In the genomic region with DNA sequence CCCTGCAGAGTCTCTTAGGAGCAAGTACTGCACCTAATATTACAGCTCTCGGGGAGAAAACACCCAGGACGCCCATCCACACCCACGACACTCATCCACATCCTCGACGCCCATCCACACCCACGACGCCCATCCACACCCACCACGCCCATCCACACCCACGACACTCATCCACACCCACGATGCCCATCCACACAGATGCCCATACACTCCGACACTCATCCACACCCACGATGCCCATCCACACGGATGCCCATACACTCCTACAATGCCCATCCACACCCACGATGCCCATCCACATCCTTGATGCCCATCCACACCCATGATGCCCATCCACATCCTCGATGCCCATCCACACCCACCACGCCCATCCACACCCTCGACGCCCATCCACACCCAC, we compare ENCODE assay signal across 28 cellular contexts.
DNase-seq lines count a peak whose midpoint lies in the region; ATAC-seq and TF ChIP-seq lines count a peak whose summit lies in the region.
"Had no signal": no experiment of that assay in that cellular context is flagged by ENCODE, and none has a peak within 500 bp of the region (broad histone marks: within the 10 kb centered on the region; RNA-seq: fewer than 3 reads in every experiment).

No MANE protein-coding gene starts in this region.

- H3K4me3 Mint-ChIP-seq in glutamatergic neuron (ENCODE audit: unreplicated experiment) = peak overlapping the region; percentile 63
- H3K4me3 Mint-ChIP-seq: B cell; CD8-positive, alpha-beta memory T cell; IgD-negative memory B cell had no signal

- peaks cover 25% of the 10 kb centered on the region for H3K9me3 Mint-ChIP-seq in glutamatergic neuron (ENCODE audit: unreplicated experiment)

- H3K27ac ChIP-seq in aorta (ENCODE audit: low read depth in 1 of 2, low read length in 2 of 2) = no peak overlapping the region
- H3K27ac ChIP-seq: 22Rv1, C4-2B, KMS-11, RWPE1 had no signal

- no peaks in the 10 kb centered on the region for H3K27me3 ChIP-seq in aorta (ENCODE audit: control insufficient read depth in 1 of 2, insufficient read depth in 2 of 2, low read length in 1 of 2)

- H3K4me1 ChIP-seq in aorta (ENCODE audit: control insufficient read depth in 1 of 2, insufficient read depth in 2 of 2, low read length in 2 of 2) = no peaks in the 10 kb centered on the region
- H3K4me1 ChIP-seq: HAP-1 had no signal

- 95 to 97% methylated on average over 18 of the region's 18 CpGs for WGBS in aorta, 2 donors

- H3K36me3 Mint-ChIP-seq in glutamatergic neuron (ENCODE audit: unreplicated experiment) = peaks cover 26% of the 10 kb centered on the region
- H3K36me3 Mint-ChIP-seq: CD8-positive, alpha-beta memory T cell had no signal

- ATAC-seq in aorta (ENCODE audit: low FRiP score) = no peak
- ATAC-seq: Panc1 had no signal

- intact Hi-C loops in posterior vena cava (cut with DNase I) (no loop called here), aorta (cut with DNase I) (no loop called here)

- H3K27me3 Mint-ChIP-seq in glutamatergic neuron (ENCODE audit: unreplicated experiment) = peaks cover 7% of the 10 kb centered on the region
- H3K27me3 Mint-ChIP-seq: B cell; CD8-positive, alpha-beta memory T cell; IgD-negative memory B cell had no signal

- no peak overlapping the region for H3K4me3 ChIP-seq in aorta (ENCODE audit: low read length in 2 of 2)
- H3K4me3 ChIP-seq: HAP-1 had no signal

- peaks cover 2% of the 10 kb centered on the region for H3K9me3 ChIP-seq in aorta (ENCODE audit: control insufficient read depth, low read length)
- H3K9me3 ChIP-seq: HAP-1 had no signal

- TF ChIP-seq CTCF in glutamatergic neuron (IDR thresholded peaks at IDR 0.05; ENCODE audit: partially characterized antibody, unreplicated experiment) = no peak

- H3K27ac Mint-ChIP-seq in glutamatergic neuron (ENCODE audit: unreplicated experiment) = no peak overlapping the region
- H3K27ac Mint-ChIP-seq: B cell; CD8-positive, alpha-beta memory T cell had no signal

- H3K4me1 Mint-ChIP-seq in glutamatergic neuron (ENCODE audit: low read depth, unreplicated experiment) = no peaks in the 10 kb centered on the region
- H3K4me1 Mint-ChIP-seq: B cell; CD8-positive, alpha-beta memory T cell had no signal

- no peaks in the 10 kb centered on the region for H3K36me3 ChIP-seq in aorta (ENCODE audit: control insufficient read depth in 1 of 2, insufficient read depth in 2 of 2, low read length in 1 of 2)
- H3K36me3 ChIP-seq: HAP-1 had no signal

- peak; percentile 49 for DNase-seq in activated effector memory CD4-positive, alpha-beta T cell treated with anti-CD3 and anti-CD28 coated beads, Interleukin-2, amount 50 U/mL, for 16 hours
- DNase-seq in activated effector memory CD4-positive, alpha-beta T cell treated with Interleukin-2 at 50 U/mL for 16 hours = no peak
- no peak for DNase-seq in glutamatergic neuron
- peak; percentile 42 for DNase-seq in posterior vena cava (ENCODE audit: low spot score)
- DNase-seq in aorta = peak; percentile 17 to 20
- no peak for DNase-seq in ureter (ENCODE audit: low spot score)
- DNase-seq in stimulated activated CD4-positive, alpha-beta T cell treated with anti-CD3 and anti-CD28 coated beads, Interleukin-2, amount 100 ng/mL, for 24 hours = no peak
- DNase-seq: CD8-positive, alpha-beta memory T cell; DMS 273 treated with DMSO at 0.1 percent for 48 hours; DMS79 treated with DMSO at 0.1 percent for 48 hours; GF-D8; GOT3; MM.1S; NCI-H1694; NCI-H2081 treated with DMSO at 0.1 percent for 48 hours; NCI-H2171; NCI-H226; NCI-H510A; NCI-H69; SHP77 treated with DMSO at 0.1 percent for 48 hours had no signal

Comparison
In these comparisons a context has a peak if more than half of its experiments do, and no peak if none do; other contexts are left out.
1. DNase-seq: peak in activated effector memory CD4-positive, alpha-beta T cell treated with anti-CD3 and anti-CD28 coated beads, Interleukin-2, amount 50 U/mL, for 16 hours (single experiment), posterior vena cava (single experiment) and aorta (2 of 2); none in activated effector memory CD4-positive, alpha-beta T cell treated with Interleukin-2 at 50 U/mL for 16 hours (single experiment), glutamatergic neuron (single experiment), ureter (single experiment) and stimulated activated CD4-positive, alpha-beta T cell treated with anti-CD3 and anti-CD28 coated beads, Interleukin-2, amount 100 ng/mL, for 24 hours (0 of 2).